ENCODE assay signal across 1 cellular context in the genomic region with DNA sequence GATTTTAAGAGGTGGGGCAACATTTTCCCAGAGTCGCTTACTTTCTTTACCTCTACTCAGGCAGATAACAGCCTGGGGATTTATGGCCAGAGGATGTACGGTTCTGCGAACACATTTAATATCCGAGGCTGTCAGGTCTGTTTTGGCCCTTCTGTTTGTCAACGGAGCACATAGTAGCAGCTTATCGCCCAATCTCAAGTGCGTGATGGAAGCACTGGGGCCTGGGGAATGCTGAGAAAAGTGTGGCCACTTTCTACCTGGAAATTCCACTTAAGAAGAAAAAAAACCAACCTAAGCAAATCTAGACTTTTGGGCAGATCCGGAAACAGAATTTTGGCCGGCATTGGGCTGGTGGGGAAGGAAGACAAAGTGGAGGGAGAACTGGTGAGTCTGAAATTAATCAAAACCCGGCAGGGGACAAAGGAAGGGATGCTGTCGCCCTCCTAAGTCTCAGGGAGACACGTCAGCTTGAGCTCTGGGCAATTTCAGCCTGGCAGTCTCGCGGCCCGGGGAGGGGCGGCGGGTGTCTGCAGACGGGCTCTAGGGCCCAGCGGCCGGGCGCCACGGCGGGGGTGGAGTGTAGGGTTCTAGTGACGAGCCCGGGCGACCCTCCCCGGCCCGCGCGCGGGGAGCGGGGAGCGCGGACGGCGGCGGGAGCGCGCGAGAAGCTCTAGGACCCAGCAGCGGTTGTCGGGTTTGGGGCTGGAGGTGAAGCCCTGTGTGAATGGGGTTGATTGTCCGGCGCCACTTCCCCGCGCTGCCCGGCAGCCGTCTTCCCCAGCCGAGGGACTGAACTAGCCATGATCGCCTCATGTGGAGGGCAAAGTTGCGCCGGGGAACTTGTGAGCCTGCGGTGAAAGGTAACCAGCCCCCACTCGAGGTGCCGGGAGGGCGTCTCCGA.
TF ChIP-seq lines count a peak whose summit lies in the region.

A gene with protein sequence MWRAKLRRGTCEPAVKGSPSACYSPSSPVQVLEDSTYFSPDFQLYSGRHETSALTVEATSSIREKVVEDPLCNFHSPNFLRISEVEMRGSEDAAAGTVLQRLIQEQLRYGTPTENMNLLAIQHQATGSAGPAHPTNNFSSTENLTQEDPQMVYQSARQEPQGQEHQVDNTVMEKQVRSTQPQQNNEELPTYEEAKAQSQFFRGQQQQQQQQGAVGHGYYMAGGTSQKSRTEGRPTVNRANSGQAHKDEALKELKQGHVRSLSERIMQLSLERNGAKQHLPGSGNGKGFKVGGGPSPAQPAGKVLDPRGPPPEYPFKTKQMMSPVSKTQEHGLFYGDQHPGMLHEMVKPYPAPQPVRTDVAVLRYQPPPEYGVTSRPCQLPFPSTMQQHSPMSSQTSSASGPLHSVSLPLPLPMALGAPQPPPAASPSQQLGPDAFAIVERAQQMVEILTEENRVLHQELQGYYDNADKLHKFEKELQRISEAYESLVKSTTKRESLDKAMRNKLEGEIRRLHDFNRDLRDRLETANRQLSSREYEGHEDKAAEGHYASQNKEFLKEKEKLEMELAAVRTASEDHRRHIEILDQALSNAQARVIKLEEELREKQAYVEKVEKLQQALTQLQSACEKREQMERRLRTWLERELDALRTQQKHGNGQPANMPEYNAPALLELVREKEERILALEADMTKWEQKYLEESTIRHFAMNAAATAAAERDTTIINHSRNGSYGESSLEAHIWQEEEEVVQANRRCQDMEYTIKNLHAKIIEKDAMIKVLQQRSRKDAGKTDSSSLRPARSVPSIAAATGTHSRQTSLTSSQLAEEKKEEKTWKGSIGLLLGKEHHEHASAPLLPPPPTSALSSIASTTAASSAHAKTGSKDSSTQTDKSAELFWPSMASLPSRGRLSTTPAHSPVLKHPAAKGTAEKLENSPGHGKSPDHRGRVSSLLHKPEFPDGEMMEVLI (plus strand): TSS at position 656 of the 901 bp plus-strand sequence. CDS start 156 bp downstream, at position 812.

TF ChIP-seq in K562, 482 proteins besides CTCF, POLR2A, EP300 and RAD21 (continued from another document and continues in another):
- TF ChIP-seq HNRNPL (IDR thresholded peaks at IDR 0.05; ENCODE audit: low read depth, low read length) = 0 out of 2 replicates have a peak, but pooled peaks have one; percentile 50
- no peak for TF ChIP-seq ZBED1 (IDR thresholded peaks at IDR 0.05)
- TF ChIP-seq ZNF76 (CRISPR knock-in tag; IDR thresholded peaks at IDR 0.05; ENCODE audit: borderline replicate concordance) = peak; percentile 76; the same call in 1 of the 2 replicates
- TF ChIP-seq ZNF133 (CRISPR knock-in tag; IDR thresholded peaks at IDR 0.05) = no peak
- TF ChIP-seq ZNF12 (CRISPR knock-in tag; IDR thresholded peaks at IDR 0.05) = no peak
- no peak for TF ChIP-seq ZFP1 (CRISPR knock-in tag; IDR thresholded peaks at IDR 0.05)
- TF ChIP-seq NCOA1 (IDR thresholded peaks at IDR 0.05; ENCODE audit: low read depth) = no peak
- no peak for TF ChIP-seq HDGF (IDR thresholded peaks at IDR 0.05)
- TF ChIP-seq NEUROD1 (IDR thresholded peaks at IDR 0.05; ENCODE audit: borderline replicate concordance, low read depth, low read length, partially characterized antibody) = peak; percentile 87
- no peak for TF ChIP-seq ZC3H8 (IDR thresholded peaks at IDR 0.05)
- TF ChIP-seq RBM34 (IDR thresholded peaks at IDR 0.05; ENCODE audit: borderline replicate concordance, insufficient read depth, low read length) = no peak
- no peak for TF ChIP-seq NCOA4 (IDR thresholded peaks at IDR 0.05; ENCODE audit: partially characterized antibody)
- TF ChIP-seq ZNF699 (CRISPR knock-in tag; IDR thresholded peaks at IDR 0.05; ENCODE audit: insufficient replicate concordance) = no peak
- no peak for TF ChIP-seq POLR3G (IDR thresholded peaks at IDR 0.05; ENCODE audit: extremely low read depth, insufficient read length, insufficient replicate concordance)
- peak; percentile 87 for TF ChIP-seq RBFOX2 (IDR thresholded peaks at IDR 0.05; ENCODE audit: low read depth, low read length)
- peak; percentile 63 for TF ChIP-seq EP400 (IDR thresholded peaks at IDR 0.05)
- TF ChIP-seq ZFX (CRISPR knock-in tag; IDR thresholded peaks at IDR 0.05) = peak; percentile 35
- TF ChIP-seq, protein P1, sequence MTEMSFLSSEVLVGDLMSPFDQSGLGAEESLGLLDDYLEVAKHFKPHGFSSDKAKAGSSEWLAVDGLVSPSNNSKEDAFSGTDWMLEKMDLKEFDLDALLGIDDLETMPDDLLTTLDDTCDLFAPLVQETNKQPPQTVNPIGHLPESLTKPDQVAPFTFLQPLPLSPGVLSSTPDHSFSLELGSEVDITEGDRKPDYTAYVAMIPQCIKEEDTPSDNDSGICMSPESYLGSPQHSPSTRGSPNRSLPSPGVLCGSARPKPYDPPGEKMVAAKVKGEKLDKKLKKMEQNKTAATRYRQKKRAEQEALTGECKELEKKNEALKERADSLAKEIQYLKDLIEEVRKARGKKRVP (CRISPR knock-in tag; IDR thresholded peaks at IDR 0.05) = no peak
- no peak for TF ChIP-seq CREB3 (tag; conservative IDR thresholded peaks at IDR 0.05; ENCODE audit: low read depth)
- TF ChIP-seq ZNF24 (IDR thresholded peaks at IDR 0.05) = no peak
- no peak for TF ChIP-seq MCM7 (IDR thresholded peaks at IDR 0.05)
- no peak for TF ChIP-seq TBL1XR1 (IDR thresholded peaks at IDR 0.05; ENCODE audit: low read length in 2 of 2)
- TF ChIP-seq, protein P2, sequence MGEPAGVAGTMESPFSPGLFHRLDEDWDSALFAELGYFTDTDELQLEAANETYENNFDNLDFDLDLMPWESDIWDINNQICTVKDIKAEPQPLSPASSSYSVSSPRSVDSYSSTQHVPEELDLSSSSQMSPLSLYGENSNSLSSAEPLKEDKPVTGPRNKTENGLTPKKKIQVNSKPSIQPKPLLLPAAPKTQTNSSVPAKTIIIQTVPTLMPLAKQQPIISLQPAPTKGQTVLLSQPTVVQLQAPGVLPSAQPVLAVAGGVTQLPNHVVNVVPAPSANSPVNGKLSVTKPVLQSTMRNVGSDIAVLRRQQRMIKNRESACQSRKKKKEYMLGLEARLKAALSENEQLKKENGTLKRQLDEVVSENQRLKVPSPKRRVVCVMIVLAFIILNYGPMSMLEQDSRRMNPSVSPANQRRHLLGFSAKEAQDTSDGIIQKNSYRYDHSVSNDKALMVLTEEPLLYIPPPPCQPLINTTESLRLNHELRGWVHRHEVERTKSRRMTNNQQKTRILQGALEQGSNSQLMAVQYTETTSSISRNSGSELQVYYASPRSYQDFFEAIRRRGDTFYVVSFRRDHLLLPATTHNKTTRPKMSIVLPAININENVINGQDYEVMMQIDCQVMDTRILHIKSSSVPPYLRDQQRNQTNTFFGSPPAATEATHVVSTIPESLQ (CRISPR knock-in tag; IDR thresholded peaks at IDR 0.05) = no peak
- no peak for TF ChIP-seq ZFPM2 (CRISPR knock-in tag; IDR thresholded peaks at IDR 0.05)
- TF ChIP-seq, protein P3, sequence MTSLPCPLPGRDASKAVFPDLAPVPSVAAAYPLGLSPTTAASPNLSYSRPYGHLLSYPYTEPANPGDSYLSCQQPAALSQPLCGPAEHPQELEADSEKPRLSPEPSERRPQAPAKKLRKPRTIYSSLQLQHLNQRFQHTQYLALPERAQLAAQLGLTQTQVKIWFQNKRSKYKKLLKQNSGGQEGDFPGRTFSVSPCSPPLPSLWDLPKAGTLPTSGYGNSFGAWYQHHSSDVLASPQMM (CRISPR knock-in tag; IDR thresholded peaks at IDR 0.05) = no peak
- no peak for TF ChIP-seq TCF3 (CRISPR knock-in tag; IDR thresholded peaks at IDR 0.05)
- TF ChIP-seq NR4A1 (CRISPR knock-in tag; IDR thresholded peaks at IDR 0.05) = no peak
- no peak for TF ChIP-seq NR4A1 (tag; IDR thresholded peaks at IDR 0.05)
- TF ChIP-seq CBFB (CRISPR knock-in tag; IDR thresholded peaks at IDR 0.05) = no peak
- peak; percentile 82 for TF ChIP-seq RB1 (IDR thresholded peaks at IDR 0.05; ENCODE audit: low read depth)
- TF ChIP-seq ZNF143 (CRISPR knock-in tag; IDR thresholded peaks at IDR 0.05) = no peak
- no peak for TF ChIP-seq GTF3C2 (IDR thresholded peaks at IDR 0.05; ENCODE audit: borderline replicate concordance, extremely low read depth, insufficient read length)
- TF ChIP-seq HDAC8 (tag; IDR thresholded peaks at IDR 0.05) = no peak
- no peak for TF ChIP-seq RBM39 (optimal IDR thresholded peaks at IDR 0.05; ENCODE audit: low read depth, low read length)
- TF ChIP-seq, protein P4, sequence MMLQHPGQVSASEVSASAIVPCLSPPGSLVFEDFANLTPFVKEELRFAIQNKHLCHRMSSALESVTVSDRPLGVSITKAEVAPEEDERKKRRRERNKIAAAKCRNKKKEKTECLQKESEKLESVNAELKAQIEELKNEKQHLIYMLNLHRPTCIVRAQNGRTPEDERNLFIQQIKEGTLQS (IDR thresholded peaks at IDR 0.05) = no peak
- TF ChIP-seq, protein P4 (CRISPR knock-in tag; conservative IDR thresholded peaks at IDR 0.05) = no peak
- no peak for TF ChIP-seq HMG20A (CRISPR knock-in tag; conservative IDR thresholded peaks at IDR 0.05)
- no peak for TF ChIP-seq JUND (IDR thresholded peaks at IDR 0.05; ENCODE audit: borderline replicate concordance, low read depth, low read length)
- TF ChIP-seq JUND (tag; IDR thresholded peaks at IDR 0.05; ENCODE audit: borderline replicate concordance, low read depth, low read length) = no peak; the same call in 2 of the 3 replicates
- TF ChIP-seq GMEB1 (CRISPR knock-in tag; IDR thresholded peaks at IDR 0.05) = peak; percentile 61
- TF ChIP-seq PHB (CRISPR knock-in tag; IDR thresholded peaks at IDR 0.05) = no peak
- TF ChIP-seq, protein P5, sequence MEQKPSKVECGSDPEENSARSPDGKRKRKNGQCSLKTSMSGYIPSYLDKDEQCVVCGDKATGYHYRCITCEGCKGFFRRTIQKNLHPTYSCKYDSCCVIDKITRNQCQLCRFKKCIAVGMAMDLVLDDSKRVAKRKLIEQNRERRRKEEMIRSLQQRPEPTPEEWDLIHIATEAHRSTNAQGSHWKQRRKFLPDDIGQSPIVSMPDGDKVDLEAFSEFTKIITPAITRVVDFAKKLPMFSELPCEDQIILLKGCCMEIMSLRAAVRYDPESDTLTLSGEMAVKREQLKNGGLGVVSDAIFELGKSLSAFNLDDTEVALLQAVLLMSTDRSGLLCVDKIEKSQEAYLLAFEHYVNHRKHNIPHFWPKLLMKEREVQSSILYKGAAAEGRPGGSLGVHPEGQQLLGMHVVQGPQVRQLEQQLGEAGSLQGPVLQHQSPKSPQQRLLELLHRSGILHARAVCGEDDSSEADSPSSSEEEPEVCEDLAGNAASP (IDR thresholded peaks at IDR 0.05) = no peak
- no peak for TF ChIP-seq ZBTB34 (CRISPR knock-in tag; IDR thresholded peaks at IDR 0.05)
- TF ChIP-seq U2AF2 (optimal IDR thresholded peaks at IDR 0.05; ENCODE audit: low read depth, low read length) = no peak
- TF ChIP-seq BMI1 (IDR thresholded peaks at IDR 0.05; ENCODE audit: low read length) = no peak
- TF ChIP-seq ZNF696 (CRISPR knock-in tag; conservative IDR thresholded peaks at IDR 0.05) = no peak
